Comparison of ENCODE assay signal across 12 cellular contexts in the genomic region with DNA sequence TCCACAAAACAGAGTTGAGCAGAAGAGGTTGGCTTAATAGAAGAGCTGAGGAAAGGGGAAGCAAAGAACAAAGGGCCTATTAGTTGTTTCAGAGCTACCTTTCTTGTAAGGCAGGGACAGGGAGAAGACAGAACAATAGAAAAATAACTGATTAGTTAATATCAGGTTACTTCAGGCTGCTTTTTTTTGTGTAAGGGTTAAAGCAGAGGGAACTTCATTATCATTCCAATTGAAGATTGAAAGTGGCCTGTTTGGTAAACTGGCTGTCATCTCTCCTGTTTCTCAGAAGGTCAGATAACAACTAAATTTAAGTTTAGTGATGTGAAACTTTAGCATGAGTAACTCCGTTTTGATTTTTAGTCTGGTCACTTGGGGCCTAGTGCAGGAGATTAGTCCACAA. TPM values are rescaled to one million over a fixed set of nuclear protein-coding genes. Genes with fewer than 3 reads are reported as not detected.
DNase-seq lines count a peak whose midpoint lies in the region; ATAC-seq and TF ChIP-seq lines count a peak whose summit lies in the region.
"Had no signal": no experiment of that assay in that cellular context is flagged by ENCODE, and none has a peak within 500 bp of the region (broad histone marks: within the 10 kb centered on the region; RNA-seq: fewer than 3 reads in every experiment).

No MANE protein-coding gene starts in this region.

- TF ChIP-seq CTCF in OCI-LY1 (IDR thresholded peaks at IDR 0.05; ENCODE audit: low read length): no peak
- TF ChIP-seq CTCF in breast epithelium (IDR thresholded peaks at IDR 0.05): no peak
- TF ChIP-seq CTCF in progenitor cell of endocrine pancreas (IDR thresholded peaks at IDR 0.05; ENCODE audit: unreplicated experiment): no peak

- peak overlapping the region; percentile 10; the same call in 1 of the 2 replicates for H3K4me2 ChIP-seq in OCI-LY1 (ENCODE audit: low read length)

- peaks cover 61% of the 10 kb centered on the region for H3K36me3 ChIP-seq in OCI-LY1 (ENCODE audit: insufficient read depth, low read length)
- no peaks in the 10 kb centered on the region for H3K36me3 ChIP-seq in breast epithelium

- CTCF ChIA-PET in activated CD4-positive, alpha-beta T cell treated with anti-CD3 and anti-CD28 coated beads, Interleukin-2, amount 10 ng/mL, durations not matched to agents 7 days and 5 days (lab: Charles Lee): no interaction called here

- H3K27me3 Mint-ChIP-seq in activated CD4-positive, alpha-beta T cell treated with anti-CD3 and anti-CD28 coated beads, Interleukin-2, amount 10 ng/mL, durations not matched to agents 24 days and 14 days: no peaks in the 10 kb centered on the region
- no peaks in the 10 kb centered on the region for H3K27me3 Mint-ChIP-seq in activated CD4-positive, alpha-beta T cell treated with anti-CD3 and anti-CD28 coated beads, Interleukin-2, amount 10 ng/mL, durations not matched to agents 7 days and 5 days
- H3K27me3 Mint-ChIP-seq in progenitor cell of endocrine pancreas: no peaks in the 10 kb centered on the region

- H3K4me3 ChIP-seq in OCI-LY1 (ENCODE audit: low read depth, low read length, poor library complexity, severe bottlenecking): no peak overlapping the region
- no peak overlapping the region for H3K4me3 ChIP-seq in breast epithelium

- peak overlapping the region; percentile 6 for H3K4me3 Mint-ChIP-seq in activated CD4-positive, alpha-beta T cell treated with anti-CD3 and anti-CD28 coated beads, Interleukin-2, amount 10 ng/mL, durations not matched to agents 24 days and 14 days
- H3K4me3 Mint-ChIP-seq in activated CD4-positive, alpha-beta T cell treated with anti-CD3 and anti-CD28 coated beads, Interleukin-2, amount 10 ng/mL, durations not matched to agents 7 days and 5 days: no peak overlapping the region
- H3K4me3 Mint-ChIP-seq in progenitor cell of endocrine pancreas (ENCODE audit: low read depth): no peak overlapping the region

- POLR2A ChIA-PET in activated CD4-positive, alpha-beta T cell treated with anti-CD3 and anti-CD28 coated beads, Interleukin-2, amount 10 ng/mL, durations not matched to agents 7 days and 5 days (lab: Charles Lee): no interaction called here

- ATAC-seq in GM21576 (IDR thresholded peaks at IDR 0.05; ENCODE audit: unreplicated experiment) (no peak), GM18867 (IDR thresholded peaks at IDR 0.05; ENCODE audit: unreplicated experiment) (no peak)

- H2AFZ ChIP-seq in OCI-LY1 (ENCODE audit: low read length): no peak overlapping the region

- H3K9ac ChIP-seq in OCI-LY1 (ENCODE audit: low read length): no peak overlapping the region; the same call in 1 of the 2 replicates

- peak overlapping the region; percentile 36 for H3K27ac Mint-ChIP-seq in activated CD4-positive, alpha-beta T cell treated with anti-CD3 and anti-CD28 coated beads, Interleukin-2, amount 10 ng/mL, durations not matched to agents 24 days and 14 days
- no peak overlapping the region for H3K27ac Mint-ChIP-seq in activated CD4-positive, alpha-beta T cell treated with anti-CD3 and anti-CD28 coated beads, Interleukin-2, amount 10 ng/mL, durations not matched to agents 7 days and 5 days
- peak overlapping the region; percentile 78 for H3K27ac Mint-ChIP-seq in progenitor cell of endocrine pancreas

- H3K9me3 Mint-ChIP-seq in activated CD4-positive, alpha-beta T cell treated with anti-CD3 and anti-CD28 coated beads, Interleukin-2, amount 10 ng/mL, durations not matched to agents 24 days and 14 days: no peaks in the 10 kb centered on the region
- H3K9me3 Mint-ChIP-seq in activated CD4-positive, alpha-beta T cell treated with anti-CD3 and anti-CD28 coated beads, Interleukin-2, amount 10 ng/mL, durations not matched to agents 7 days and 5 days: peaks cover 3% of the 10 kb centered on the region
- no peaks in the 10 kb centered on the region for H3K9me3 Mint-ChIP-seq in progenitor cell of endocrine pancreas (ENCODE audit: low read depth)

- intact Hi-C loops in activated CD4-positive, alpha-beta T cell treated with anti-CD3 and anti-CD28 coated beads, Interleukin-2, amount 10 ng/mL, durations not matched to agents 24 days and 14 days (cut with micrococcal nuclease): loop anchor here (2.0 kb wide), 1 partner anchor 14 kb away; no protein-coding TSS in a partner anchor
- intact Hi-C loops in breast epithelium (cut with DNase I; ENCODE audit: low total_unique reads): loop anchor here (5.0 kb wide), 1 partner anchor 358 kb away; no protein-coding TSS in a partner anchor

- DNase-seq in activated CD4-positive, alpha-beta T cell treated with anti-CD3 and anti-CD28 coated beads, Interleukin-2, amount 10 ng/mL, durations not matched to agents 24 days and 14 days: no peak
- no peak for DNase-seq in activated CD4-positive, alpha-beta T cell treated with anti-CD3 and anti-CD28 coated beads, Interleukin-2, amount 10 ng/mL, durations not matched to agents 7 days and 5 days
- DNase-seq in breast epithelium (ENCODE audit: low spot score in 2 of 2) (no peak), progenitor cell of endocrine pancreas (ENCODE audit: low spot score, unreplicated experiment) (no peak), cerebellar cortex (ENCODE audit: low spot score) (no peak)
- DNase-seq: ACHN; activated gamma-delta T cell treated with Interleukin-2 at 50 U/mL for 16 hours; effector CD8-positive, alpha-beta T cell; NCI-H1417 had no signal

- TF ChIP-seq POLR2A in breast epithelium (IDR thresholded peaks at IDR 0.05): no peak

- H3K9me3 ChIP-seq in OCI-LY1 (ENCODE audit: low read length) (0 out of 2 replicates have a peak, but pooled peaks cover 2% of the 10 kb centered on the region), breast epithelium (no peaks in the 10 kb centered on the region)

- peaks cover 98% of the 10 kb centered on the region for H3K79me2 ChIP-seq in OCI-LY1 (ENCODE audit: insufficient read depth, low read length)

- no peaks in the 10 kb centered on the region for H3K9me2 ChIP-seq in OCI-LY1 (ENCODE audit: low read depth, low read length)

- peaks cover 52% of the 10 kb centered on the region for H3K4me1 Mint-ChIP-seq in activated CD4-positive, alpha-beta T cell treated with anti-CD3 and anti-CD28 coated beads, Interleukin-2, amount 10 ng/mL, durations not matched to agents 24 days and 14 days
- H3K4me1 Mint-ChIP-seq in activated CD4-positive, alpha-beta T cell treated with anti-CD3 and anti-CD28 coated beads, Interleukin-2, amount 10 ng/mL, durations not matched to agents 7 days and 5 days: peaks cover 82% of the 10 kb centered on the region
- H3K4me1 Mint-ChIP-seq in progenitor cell of endocrine pancreas (ENCODE audit: low read depth): peaks cover 41% of the 10 kb centered on the region

- peaks cover 40% of the 10 kb centered on the region for H3K36me3 Mint-ChIP-seq in activated CD4-positive, alpha-beta T cell treated with anti-CD3 and anti-CD28 coated beads, Interleukin-2, amount 10 ng/mL, durations not matched to agents 24 days and 14 days (ENCODE audit: low read depth)
- peaks cover 65% of the 10 kb centered on the region for H3K36me3 Mint-ChIP-seq in activated CD4-positive, alpha-beta T cell treated with anti-CD3 and anti-CD28 coated beads, Interleukin-2, amount 10 ng/mL, durations not matched to agents 7 days and 5 days (ENCODE audit: low read depth)
- H3K36me3 Mint-ChIP-seq in progenitor cell of endocrine pancreas (ENCODE audit: insufficient read depth): peaks cover 21% of the 10 kb centered on the region

- H3K27ac ChIP-seq in OCI-LY1 (ENCODE audit: low read depth, low read length, poor library complexity, severe bottlenecking) (peak overlapping the region; percentile 48), breast epithelium (peak overlapping the region; percentile 5 to 48)

- no peaks in the 10 kb centered on the region; the same call in 1 of the 2 replicates for H4K20me1 ChIP-seq in OCI-LY1 (ENCODE audit: insufficient read depth, low read length)

- peaks cover 42% of the 10 kb centered on the region for H3K4me1 ChIP-seq in OCI-LY1 (ENCODE audit: insufficient read depth, low read length, severe bottlenecking)
- H3K4me1 ChIP-seq in breast epithelium: peaks cover 0 to 5% of the 10 kb centered on the region in 2 donors

- no peaks in the 10 kb centered on the region for H3F3A ChIP-seq in OCI-LY1 (ENCODE audit: insufficient read depth, low read length)

- no peaks in the 10 kb centered on the region for H3K27me3 ChIP-seq in OCI-LY1 (ENCODE audit: insufficient read depth, low read length)
- H3K27me3 ChIP-seq in breast epithelium: no peaks in the 10 kb centered on the region

RNA-seq across cellular contexts. Expression of a gene that starts 22.3 kb away (rescaled TPM):
- 307 and 321 TPM in 2 replicates for total RNA-seq in activated CD4-positive, alpha-beta T cell treated with anti-CD3 and anti-CD28 coated beads, Interleukin-2, amount 10 ng/mL, durations not matched to agents 24 days and 14 days
- total RNA-seq in activated CD4-positive, alpha-beta T cell treated with anti-CD3 and anti-CD28 coated beads, Interleukin-2, amount 10 ng/mL, durations not matched to agents 7 days and 5 days: 100 to 1,000 TPM; 378 to 413 TPM
- 100 to 1,000 TPM; 192 to 255 (median 213) TPM for total RNA-seq in breast epithelium
- 287 and 288 TPM in 2 replicates for total RNA-seq in progenitor cell of endocrine pancreas
